In the genomic region with DNA sequence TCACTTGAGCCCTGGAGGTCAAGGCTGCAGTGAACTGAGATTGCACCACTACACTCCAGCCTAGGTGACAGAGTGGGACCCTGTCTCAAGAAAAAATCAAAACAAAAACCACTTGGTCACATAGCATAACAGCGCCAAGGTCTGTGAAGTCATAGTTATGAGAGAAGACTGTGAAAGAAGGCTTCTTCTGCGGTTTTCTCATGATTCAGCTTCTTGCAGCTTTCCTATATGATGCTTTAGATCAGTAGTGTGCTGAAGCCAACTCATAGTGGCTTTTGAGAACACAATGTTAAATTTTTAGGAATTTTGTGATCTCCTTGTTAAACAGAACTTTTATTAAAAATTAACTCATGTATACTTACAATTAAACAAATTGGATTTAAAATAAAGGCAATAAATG, we compare ENCODE assay signal across 7 cellular contexts.
"Had no signal": no experiment of that assay in that cellular context is flagged by ENCODE, and none has a peak within 500 bp of the region (broad histone marks: within the 10 kb centered on the region; RNA-seq: fewer than 3 reads in every experiment).

No MANE protein-coding gene starts in this region.

- H2AFZ ChIP-seq: GM23338 had no signal

- DNase-seq: H9, HCEC 1CT had no signal

- H3K4me3 ChIP-seq: GM23338 had no signal

- H3K4me2 ChIP-seq: GM23338 had no signal

- ATAC-seq: GM23338 had no signal

- FAIRE-seq: H1, H54, HTR-8/SVneo had no signal

- H3K4me1 Mint-ChIP-seq: GM23338, IgD-negative memory B cell had no signal

- H3K4me3 Mint-ChIP-seq: GM23338, H9, IgD-negative memory B cell had no signal

- H3K27ac Mint-ChIP-seq: GM23338, H9, IgD-negative memory B cell had no signal

- H3K9me3 Mint-ChIP-seq: GM23338, H9, IgD-negative memory B cell had no signal
